In the genomic region with DNA sequence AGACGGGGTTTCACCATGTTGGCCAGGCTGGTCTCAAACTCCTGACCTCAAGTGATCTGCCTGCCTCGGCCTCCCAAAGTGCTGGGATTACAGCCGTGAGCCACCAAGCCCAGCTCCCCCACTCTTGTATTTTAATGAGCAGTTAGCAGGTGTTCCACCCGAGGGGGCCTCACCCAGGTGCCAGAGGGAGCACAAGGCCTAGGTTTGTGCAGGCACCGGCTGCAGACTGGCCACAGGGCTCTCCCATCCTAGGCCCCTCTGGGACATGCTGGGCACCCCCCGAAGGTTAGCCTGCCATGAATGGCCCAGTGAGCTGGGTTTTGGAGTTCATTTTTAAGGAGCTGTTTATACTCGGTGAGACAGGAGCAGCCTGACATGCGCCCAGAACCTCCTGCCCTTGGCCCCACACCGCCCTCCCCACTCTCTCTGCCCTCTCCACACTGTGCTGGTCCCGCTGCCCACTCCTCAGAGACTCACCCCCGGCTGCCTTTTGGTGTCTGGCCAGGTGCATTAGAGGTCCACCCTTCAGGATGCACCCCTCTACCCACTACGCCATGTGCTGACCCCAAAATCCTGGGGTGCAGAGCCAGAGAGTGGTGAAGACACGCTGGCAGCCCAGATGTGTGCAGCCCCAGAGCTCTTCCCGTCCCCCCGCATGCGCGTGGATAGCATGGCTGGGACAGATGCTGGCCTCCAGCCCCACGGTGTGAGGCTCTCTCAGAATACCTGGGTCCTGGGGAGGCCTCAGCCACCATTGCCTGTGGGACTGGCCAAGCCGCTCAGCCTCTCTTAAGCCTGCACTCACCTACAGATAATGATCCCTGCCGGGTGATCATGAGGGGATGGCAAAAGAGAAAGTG, we compare ENCODE assay signal across 22 cellular contexts. TPM values are rescaled to one million over a fixed set of nuclear protein-coding genes. Genes with fewer than 3 reads are reported as not detected.
"Had no signal": no experiment of that assay in that cellular context is flagged by ENCODE, and none has a peak within 500 bp of the region (broad histone marks: within the 10 kb centered on the region; RNA-seq: fewer than 3 reads in every experiment).

No MANE protein-coding gene starts in this region.

- DNase-seq: activated B cell treated with CpG ODN at 0.5 μM for 24 hours; activated CD4-positive, alpha-beta T cell treated with anti-CD3 and anti-CD28 coated beads for 48 hours; activated CD8-positive, alpha-beta memory T cell treated with anti-CD3 and anti-CD28 coated beads, Interleukin-2, amount 50 U/mL, for 48 hours; activated naive CD8-positive, alpha-beta T cell treated with anti-CD3 and anti-CD28 coated beads for 36 hours; amygdala; brain microvascular endothelial cell; cerebellar nuclear complex; dermis blood vessel endothelial cell; effector memory CD8-positive, alpha-beta T cell; head of caudate nucleus; left colon; natural killer cell; nucleus accumbens; stimulated activated CD4-positive, alpha-beta T cell treated with anti-CD3 and anti-CD28 coated beads, Interleukin-4, amount 100 ng/mL, for 4 hours; stimulated activated CD8-positive, alpha-beta memory T cell treated with anti-CD3 and anti-CD28 coated beads, Interleukin-4, amount 100 ng/mL, for 48 hours; stimulated activated naive CD8-positive, alpha-beta T cell treated with anti-CD3 and anti-CD28 coated beads, Interleukin-15, amount 100 ng/mL, for 72 hours; testis; upper lobe of left lung had no signal

- H3K9me3 ChIP-seq: testis, upper lobe of left lung had no signal

- H3K36me3 ChIP-seq: brain microvascular endothelial cell, upper lobe of left lung had no signal

- H3K27me3 ChIP-seq: brain microvascular endothelial cell, testis, upper lobe of left lung had no signal

- ATAC-seq: effector memory CD8-positive, alpha-beta T cell; left colon; natural killer cell; stimulated activated naive CD8-positive, alpha-beta T cell treated with anti-CD3 and anti-CD28 coated beads, Interleukin-15, amount 100 ng/mL, for 72 hours had no signal

- H3K9me3 Mint-ChIP-seq: activated B cell treated with CpG ODN at 0.5 μM for 24 hours; activated naive CD8-positive, alpha-beta T cell treated with anti-CD3 and anti-CD28 coated beads for 36 hours; effector memory CD8-positive, alpha-beta T cell; natural killer cell; stimulated activated naive CD8-positive, alpha-beta T cell treated with anti-CD3 and anti-CD28 coated beads, Interleukin-15, amount 100 ng/mL, for 72 hours; T-helper 1 cell treated with Interleukin-12 subunit alpha and Interleukin-12 subunit beta and Interleukin-4 antibody, amounts not matched to agents 30 μg/mL and 1 μg/mL, for 36 hours had no signal

- H3K27me3 Mint-ChIP-seq: activated B cell treated with CpG ODN at 0.5 μM for 24 hours; activated naive CD8-positive, alpha-beta T cell treated with anti-CD3 and anti-CD28 coated beads for 36 hours; effector memory CD8-positive, alpha-beta T cell; stimulated activated naive CD8-positive, alpha-beta T cell treated with anti-CD3 and anti-CD28 coated beads, Interleukin-15, amount 100 ng/mL, for 72 hours had no signal

- H3K4me3 Mint-ChIP-seq: activated naive CD8-positive, alpha-beta T cell treated with anti-CD3 and anti-CD28 coated beads for 36 hours; natural killer cell; stimulated activated naive CD8-positive, alpha-beta T cell treated with anti-CD3 and anti-CD28 coated beads, Interleukin-15, amount 100 ng/mL, for 72 hours; T-helper 1 cell treated with Interleukin-12 subunit alpha and Interleukin-12 subunit beta and Interleukin-4 antibody, amounts not matched to agents 30 μg/mL and 1 μg/mL, for 36 hours had no signal

- H3K4me2 ChIP-seq: smooth muscle cell had no signal

- H3K27ac Mint-ChIP-seq: activated B cell treated with CpG ODN at 0.5 μM for 24 hours; activated naive CD8-positive, alpha-beta T cell treated with anti-CD3 and anti-CD28 coated beads for 36 hours; stimulated activated naive CD8-positive, alpha-beta T cell treated with anti-CD3 and anti-CD28 coated beads, Interleukin-15, amount 100 ng/mL, for 72 hours; T-helper 1 cell treated with Interleukin-12 subunit alpha and Interleukin-12 subunit beta and Interleukin-4 antibody, amounts not matched to agents 30 μg/mL and 1 μg/mL, for 36 hours had no signal

- H3K4me3 ChIP-seq: smooth muscle cell, testis, upper lobe of left lung had no signal

- H3K27ac ChIP-seq: brain microvascular endothelial cell, epithelial cell of prostate, testis had no signal

- H3K36me3 Mint-ChIP-seq: activated naive CD8-positive, alpha-beta T cell treated with anti-CD3 and anti-CD28 coated beads for 36 hours; natural killer cell had no signal

RNA-seq across cellular contexts. Expression of gene CYS1, which starts 48.1 kb away (rescaled TPM):
- total RNA-seq: activated naive CD8-positive, alpha-beta T cell treated with anti-CD3 and anti-CD28 coated beads for 36 hours; lung microvascular endothelial cell; natural killer cell had no signal
